14 cellular contexts compared by ENCODE assay signal in the genomic region with DNA sequence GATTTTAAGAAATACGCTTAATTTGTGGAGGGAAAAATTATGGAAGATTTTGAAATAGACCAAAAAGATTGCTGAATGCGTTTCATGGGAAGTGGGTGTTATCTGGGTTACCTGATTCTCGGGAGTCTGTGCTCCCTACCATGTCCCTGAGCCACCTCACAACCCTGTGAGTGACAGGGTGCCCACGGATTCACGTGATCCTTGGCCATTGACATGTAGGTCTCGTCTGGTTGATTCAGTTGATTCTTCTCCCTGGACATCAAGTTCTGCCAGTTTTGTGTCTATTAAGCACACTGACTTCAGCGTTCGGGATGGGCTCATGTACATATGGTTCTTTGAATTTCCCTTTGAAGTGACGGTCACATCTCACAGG.
DNase-seq lines count a peak whose midpoint lies in the region; ATAC-seq, FAIRE-seq and TF ChIP-seq lines count a peak whose summit lies in the region.
"Had no signal": no experiment of that assay in that cellular context is flagged by ENCODE, and none has a peak within 500 bp of the region (broad histone marks: within the 10 kb centered on the region; RNA-seq: fewer than 3 reads in every experiment).

No MANE protein-coding gene starts in this region.

- no peak overlapping the region for H3K4me3 Mint-ChIP-seq in naive thymus-derived CD8-positive, alpha-beta T cell
- H3K4me3 Mint-ChIP-seq in activated T-cell treated with anti-CD3 and anti-CD28 coated beads, Interleukin-2, amount 50 U/mL, for 4 hours: no peak overlapping the region
- H3K4me3 Mint-ChIP-seq: CD4-positive, CD25-positive, alpha-beta regulatory T cell had no signal

- H3K36me3 ChIP-seq in BLaER1 (no peaks in the 10 kb centered on the region), K562 (ENCODE audit: control insufficient read depth, insufficient read depth, low read length) (no peaks in the 10 kb centered on the region), rectal smooth muscle tissue (ENCODE audit: control insufficient read depth, insufficient read depth, low read length) (no peaks in the 10 kb centered on the region)
- no peaks in the 10 kb centered on the region for H3K36me3 ChIP-seq in BLaER1 treated with 17β-estradiol and CSF1 and Interleukin-3, amounts not matched to agents 10 nM and 100 nM

- H3K9ac ChIP-seq in BLaER1 (peak overlapping the region; percentile 66), K562 (ENCODE audit: insufficient read depth in 1 of 2, low read depth in 2 of 2, low read length in 2 of 2) (no peak overlapping the region), rectal smooth muscle tissue (ENCODE audit: low read length) (no peak overlapping the region)
- peak overlapping the region in 2 of 11 experiments; percentile 5 to 68; a peak in 3 of 22 replicates for H3K9ac ChIP-seq in BLaER1 treated with 17β-estradiol and CSF1 and Interleukin-3, amounts not matched to agents 10 nM and 100 nM
- H3K9ac ChIP-seq: GM23248 had no signal

- peaks cover 100% of the 10 kb centered on the region for H3K4me1 ChIP-seq in BLaER1
- H3K4me1 ChIP-seq in BLaER1 treated with 17β-estradiol and CSF1 and Interleukin-3, amounts not matched to agents 10 nM and 100 nM: peaks cover 31 to 100% (median 99%) of the 10 kb centered on the region in 10 experiments
- H3K4me1 ChIP-seq in K562 (replicated peaks in 1 of 2; ENCODE audit: control insufficient read depth in 2 of 2, insufficient read depth in 2 of 2, low read length in 2 of 2): no peaks in the 10 kb centered on the region; a peak in 1 of 5 replicates
- H3K4me1 ChIP-seq in rectal smooth muscle tissue (ENCODE audit: control insufficient read depth, insufficient read depth, low read length): no peaks in the 10 kb centered on the region

- no peak for TF ChIP-seq POLR2A in K562 (conservative IDR thresholded peaks at IDR 0.05)

- intact Hi-C loops in K562 (cut with micrococcal nuclease): no loop called here

- WGBS in K562 (ENCODE audit: insufficient coverage, low coverage, missing lambda C conversion rate): 12% methylated on average over 9 of the region's 9 CpGs

- no peak for TF ChIP-seq EP300 in K562 (IDR thresholded peaks at IDR 0.05; ENCODE audit: low read length)

- H2AFZ ChIP-seq in K562 (ENCODE audit: low read depth, low read length): no peak overlapping the region
- H2AFZ ChIP-seq: GM23248 had no signal

- H3K27me3 ChIP-seq in BLaER1: peaks cover 11% of the 10 kb centered on the region; the same call in 1 of the 2 replicates
- H3K27me3 ChIP-seq in BLaER1 treated with 17β-estradiol and CSF1 and Interleukin-3, amounts not matched to agents 10 nM and 100 nM: peaks cover 0 to 61% (median 11%) of the 10 kb centered on the region in 11 experiments; a peak in 13 of 22 replicates
- H3K27me3 ChIP-seq in K562 (ENCODE audit: control insufficient read depth in 2 of 2, insufficient read depth in 2 of 2, low read length in 2 of 2): peaks cover 34 to 72% of the 10 kb centered on the region in 2 experiments
- no peaks in the 10 kb centered on the region for H3K27me3 ChIP-seq in rectal smooth muscle tissue (ENCODE audit: control insufficient read depth, insufficient read depth, low read length)

- no peaks in the 10 kb centered on the region for H4K20me1 ChIP-seq in BLaER1
- no peaks in the 10 kb centered on the region for H4K20me1 ChIP-seq in BLaER1 treated with 17β-estradiol and CSF1 and Interleukin-3, amounts not matched to agents 10 nM and 100 nM
- H4K20me1 ChIP-seq in K562 (replicated peaks; ENCODE audit: control insufficient read depth, insufficient read depth, low read length): peaks cover 23% of the 10 kb centered on the region

- H3K36me3 Mint-ChIP-seq in naive thymus-derived CD8-positive, alpha-beta T cell: no peaks in the 10 kb centered on the region
- no peaks in the 10 kb centered on the region for H3K36me3 Mint-ChIP-seq in activated T-cell treated with anti-CD3 and anti-CD28 coated beads, Interleukin-2, amount 50 U/mL, for 4 hours (ENCODE audit: insufficient read depth)
- H3K36me3 Mint-ChIP-seq: CD4-positive, CD25-positive, alpha-beta regulatory T cell had no signal

- no peaks in the 10 kb centered on the region for H3K9me3 Mint-ChIP-seq in naive thymus-derived CD8-positive, alpha-beta T cell
- H3K9me3 Mint-ChIP-seq in activated T-cell treated with anti-CD3 and anti-CD28 coated beads, Interleukin-2, amount 50 U/mL, for 4 hours: no peaks in the 10 kb centered on the region
- H3K9me3 Mint-ChIP-seq: CD4-positive, CD25-positive, alpha-beta regulatory T cell had no signal

- ATAC-seq in K562: no peak
- ATAC-seq in naive thymus-derived CD8-positive, alpha-beta T cell: no peak
- no peak for ATAC-seq in activated T-cell treated with anti-CD3 and anti-CD28 coated beads, Interleukin-2, amount 50 U/mL, for 4 hours
- ATAC-seq in HG03520 (IDR thresholded peaks at IDR 0.05; ENCODE audit: unreplicated experiment): no peak
- ATAC-seq: HCT116 had no signal

- no TSS peak for BruUV-seq in K562 (replicated peaks; lab: Mats Ljungman, UMichigan)

- H3K27ac Mint-ChIP-seq in naive thymus-derived CD8-positive, alpha-beta T cell: no peak overlapping the region
- H3K27ac Mint-ChIP-seq: CD4-positive, CD25-positive, alpha-beta regulatory T cell had no signal

- peaks cover 7% of the 10 kb centered on the region; the same call in 1 of the 2 replicates for H3K9me3 ChIP-seq in BLaER1
- H3K9me3 ChIP-seq in BLaER1 treated with 17β-estradiol and CSF1 and Interleukin-3, amounts not matched to agents 10 nM and 100 nM (replicated peaks in 1 of 11): peaks cover 0 to 8% (median 0%) of the 10 kb centered on the region in 11 experiments; a peak in 2 of 22 replicates
- H3K9me3 ChIP-seq in K562 (replicated peaks; ENCODE audit: control insufficient read depth, insufficient read depth, low read depth, low read length): no peaks in the 10 kb centered on the region

- peaks cover 0 to 9% (median 0%) of the 10 kb centered on the region in 5 donors for H3K27me3 Mint-ChIP-seq in naive thymus-derived CD8-positive, alpha-beta T cell
- H3K27me3 Mint-ChIP-seq in activated T-cell treated with anti-CD3 and anti-CD28 coated beads, Interleukin-2, amount 50 U/mL, for 4 hours (ENCODE audit: low read depth): peaks cover 10% of the 10 kb centered on the region

- H3K27ac ChIP-seq in BLaER1 (peak overlapping the region; percentile 78), K562 (ENCODE audit: extremely low read depth, low read depth, low read length) (no peak overlapping the region), rectal smooth muscle tissue (ENCODE audit: low read depth, low read length) (peak overlapping the region; percentile 34)
- H3K27ac ChIP-seq in BLaER1 treated with 17β-estradiol and CSF1 and Interleukin-3, amounts not matched to agents 10 nM and 100 nM: peak overlapping the region in 3 of 11 experiments; percentile 17 to 92 (median 56); a peak in 3 of 22 replicates
- H3K27ac ChIP-seq: GM23248, HL-60 had no signal

- in situ Hi-C loops in K562 (cut with MboI): no loop called here

- TF ChIP-seq RAD21 in K562 (CRISPR knock-in tag; conservative IDR thresholded peaks at IDR 0.05 in 1 of 2, IDR thresholded peaks at IDR 0.05 in 1 of 2): no peak

- H3K4me3 ChIP-seq in BLaER1 (no peak overlapping the region), K562 (no peak overlapping the region), rectal smooth muscle tissue (ENCODE audit: low read length) (no peak overlapping the region)
- H3K4me3 ChIP-seq in BLaER1 treated with 17β-estradiol and CSF1 and Interleukin-3, amounts not matched to agents 10 nM and 100 nM: no peak overlapping the region
- H3K4me3 ChIP-seq: GM23248 had no signal

- peak; percentile 19 for FAIRE-seq in K562 (lab: Jason Lieb, UNC)
- FAIRE-seq: H54 had no signal

- peak overlapping the region; percentile 91 for H3K4me2 ChIP-seq in BLaER1
- peak overlapping the region in 9 of 11 experiments; percentile 10 to 95 (median 80); a peak in 17 of 22 replicates for H3K4me2 ChIP-seq in BLaER1 treated with 17β-estradiol and CSF1 and Interleukin-3, amounts not matched to agents 10 nM and 100 nM
- no peak overlapping the region for H3K4me2 ChIP-seq in K562 (ENCODE audit: insufficient read depth, low read length)

- no peaks in the 10 kb centered on the region for H3K9me1 ChIP-seq in K562 (ENCODE audit: control insufficient read depth, insufficient read depth, low read length)

- TF ChIP-seq CTCF in K562 (IDR thresholded peaks at IDR 0.05 in 2 of 3, conservative IDR thresholded peaks at IDR 0.05 in 1 of 3; ENCODE audit: insufficient read depth in 2 of 3, low read depth in 1 of 3, low read length in 3 of 3): no peak

- peaks cover 0 to 8% (median under 1%) of the 10 kb centered on the region in 4 donors for H3K4me1 Mint-ChIP-seq in naive thymus-derived CD8-positive, alpha-beta T cell
- H3K4me1 Mint-ChIP-seq in activated T-cell treated with anti-CD3 and anti-CD28 coated beads, Interleukin-2, amount 50 U/mL, for 4 hours (ENCODE audit: low read depth): peaks cover 4% of the 10 kb centered on the region
- H3K4me1 Mint-ChIP-seq: CD4-positive, CD25-positive, alpha-beta regulatory T cell had no signal

- no peak for DNase-seq in K562 (ENCODE audit: extremely low read depth in 1 of 4, low spot score in 3 of 4)
- DNase-seq in naive thymus-derived CD8-positive, alpha-beta T cell: no peak
- no peak for DNase-seq in activated T-cell treated with anti-CD3 and anti-CD28 coated beads, Interleukin-2, amount 50 U/mL, for 4 hours
- DNase-seq: CD4-positive, CD25-positive, alpha-beta regulatory T cell; DMS53; GF-D8; GM23248 had no signal

- no peaks in the 10 kb centered on the region for H3K79me2 ChIP-seq in K562 (ENCODE audit: control insufficient read depth, insufficient read depth, low read length)

- CTCF ChIA-PET in K562 (lab: Yijun Ruan, JAX; ENCODE audit: low intra/inter-chr PET ratio): no interaction called here

- POLR2A ChIA-PET in K562 (lab: Yijun Ruan, JAX): no interaction called here
- POLR2A ChIA-PET in naive thymus-derived CD8-positive, alpha-beta T cell (lab: Charles Lee): no interaction called here

TF ChIP-seq in K562, 482 proteins besides CTCF, POLR2A, EP300 and RAD21:
- TF ChIP-seq ZFP36 (IDR thresholded peaks at IDR 0.05; ENCODE audit: low read depth, low read length, partially characterized antibody) (no peak), NONO (IDR thresholded peaks at IDR 0.05; ENCODE audit: low read depth in 2 of 2, low read length in 1 of 2) (no peak), CBX3 (IDR thresholded peaks at IDR 0.05; ENCODE audit: borderline replicate concordance in 1 of 2, low read length in 2 of 2) (no peak)
TF ChIP-seq in K562: peak in this region for 0.
